Comparison of ENCODE assay signal across 19 cellular contexts in genomic region chr4:72531768-72532290, GRCh38. TPM values are rescaled to one million over a fixed set of nuclear protein-coding genes. Genes with fewer than 3 reads are reported as not detected.
DNase-seq lines count a peak whose midpoint lies in the region; ATAC-seq, FAIRE-seq and TF ChIP-seq lines count a peak whose summit lies in the region.
"Had no signal": no experiment of that assay in that cellular context is flagged by ENCODE, and none has a peak within 500 bp of the region (broad histone marks: within the 10 kb centered on the region; RNA-seq: fewer than 3 reads in every experiment).

No MANE protein-coding gene starts in this region.

- no peak overlapping the region for H3K4me3 ChIP-seq in bronchial epithelial cell (ENCODE audit: low read depth, low read length)
- H3K4me3 ChIP-seq: A549; BLaER1 treated with 17β-estradiol and CSF1 and Interleukin-3, amounts not matched to agents 10 nM and 100 nM; GM12878; GM23248 had no signal

- no peaks in the 10 kb centered on the region for H3K4me1 Mint-ChIP-seq in activated CD4-positive, alpha-beta T cell treated with anti-CD3 and anti-CD28 coated beads for 36 hours
- H3K4me1 Mint-ChIP-seq: CD8-positive, alpha-beta memory T cell had no signal

- TF ChIP-seq CTCF in bronchial epithelial cell (IDR thresholded peaks at IDR 0.05; ENCODE audit: insufficient read depth, low read length, severe bottlenecking), result no peak

- no peaks in the 10 kb centered on the region for H3K36me3 Mint-ChIP-seq in activated CD4-positive, alpha-beta T cell treated with anti-CD3 and anti-CD28 coated beads for 36 hours (ENCODE audit: low read depth)
- H3K36me3 Mint-ChIP-seq: CD8-positive, alpha-beta memory T cell had no signal

- peak; percentile 21 for ATAC-seq in activated CD4-positive, alpha-beta T cell treated with anti-CD3 and anti-CD28 coated beads for 36 hours
- peak; percentile 23 for ATAC-seq in stimulated activated naive CD8-positive, alpha-beta T cell treated with anti-CD3 and anti-CD28 coated beads, Interleukin-15, Interleukin-2, amounts not matched to agents 100 U/mL and 50 U/mL, for 24 hours
- ATAC-seq: A549, GM12878, HCT116 had no signal

- no peaks in the 10 kb centered on the region for H3K9me3 Mint-ChIP-seq in activated CD4-positive, alpha-beta T cell treated with anti-CD3 and anti-CD28 coated beads for 36 hours (ENCODE audit: low read depth)
- H3K9me3 Mint-ChIP-seq: CD8-positive, alpha-beta memory T cell had no signal

- no peaks in the 10 kb centered on the region for H3K27me3 ChIP-seq in bronchial epithelial cell (ENCODE audit: control insufficient read depth, insufficient read depth, low read length)
- H3K27me3 ChIP-seq: BLaER1 treated with 17β-estradiol and CSF1 and Interleukin-3, amounts not matched to agents 10 nM and 100 nM had no signal

- peak; percentile 13 for FAIRE-seq in bronchial epithelial cell (lab: Jason Lieb, UNC)
- FAIRE-seq: A549, G401.6, GM12878 had no signal

- no peaks in the 10 kb centered on the region for H3K36me3 ChIP-seq in bronchial epithelial cell (ENCODE audit: control insufficient read depth, insufficient read depth, low read length)
- H3K36me3 ChIP-seq: BLaER1 treated with 17β-estradiol and CSF1 and Interleukin-3, amounts not matched to agents 10 nM and 100 nM had no signal

- DNase-seq in activated CD4-positive, alpha-beta T cell treated with anti-CD3 and anti-CD28 coated beads for 36 hours, result no peak
- no peak for DNase-seq in activated CD4-positive, alpha-beta T cell treated with anti-CD3 and anti-CD28 coated beads, Interleukin-2, amount 50 U/mL, for 48 hours
- peak; percentile 63 for DNase-seq in OCI-M1 (lab: John Stamatoyannopoulos, UW)
- DNase-seq in bronchial epithelial cell (ENCODE audit: low read depth), result no peak
- DNase-seq in stimulated activated naive CD8-positive, alpha-beta T cell treated with anti-CD3 and anti-CD28 coated beads, Interleukin-15, Interleukin-2, amounts not matched to agents 100 U/mL and 50 U/mL, for 24 hours, result no peak
- DNase-seq in head of caudate nucleus, result no peak
- no peak for DNase-seq in cardiac septum (ENCODE audit: low spot score)
- DNase-seq: CD8-positive, alpha-beta memory T cell; DMS79 treated with DMSO at 0.1 percent for 48 hours; GM23248; KG1; NCI-H1092; NCI-H510A treated with DMSO at 0.1 percent for 48 hours; SHP77 treated with DMSO at 0.1 percent for 48 hours had no signal

- no peak overlapping the region for H3K4me3 Mint-ChIP-seq in activated CD4-positive, alpha-beta T cell treated with anti-CD3 and anti-CD28 coated beads for 36 hours
- H3K4me3 Mint-ChIP-seq: CD8-positive, alpha-beta memory T cell had no signal

- CTCF ChIA-PET in activated CD4-positive, alpha-beta T cell treated with anti-CD3 and anti-CD28 coated beads for 36 hours (lab: Charles Lee), result no interaction called here

- no peak overlapping the region for H3K27ac Mint-ChIP-seq in activated CD4-positive, alpha-beta T cell treated with anti-CD3 and anti-CD28 coated beads for 36 hours
- H3K27ac Mint-ChIP-seq: CD8-positive, alpha-beta memory T cell had no signal

- intact Hi-C loops in activated CD4-positive, alpha-beta T cell treated with anti-CD3 and anti-CD28 coated beads for 36 hours (cut with DNase I, micrococcal nuclease), result no loop called here
- intact Hi-C loops in head of caudate nucleus (cut with DNase I), result no loop called here
- intact Hi-C loops in cardiac septum (cut with DNase I), result no loop called here

- POLR2A ChIA-PET in activated CD4-positive, alpha-beta T cell treated with anti-CD3 and anti-CD28 coated beads for 36 hours (lab: Charles Lee), result interaction anchor here (0.5 to 0.6 kb wide), 2 partner anchors 314 to 433 kb away, joined by 4 to 6 read pairs; no protein-coding TSS in a partner anchor

- no peaks in the 10 kb centered on the region for H3K27me3 Mint-ChIP-seq in activated CD4-positive, alpha-beta T cell treated with anti-CD3 and anti-CD28 coated beads for 36 hours
- H3K27me3 Mint-ChIP-seq: CD8-positive, alpha-beta memory T cell had no signal

RNA-seq across cellular contexts. Expression of gene ADAMTS3, which starts 37.2 kb away (rescaled TPM):
- not detected for total RNA-seq in activated CD4-positive, alpha-beta T cell treated with anti-CD3 and anti-CD28 coated beads for 36 hours
- 0.13 and 0.79 TPM in 2 replicates for total RNA-seq in bronchial epithelial cell
- 0.75 TPM for total RNA-seq in cardiac septum
- total RNA-seq: CD8-positive, alpha-beta memory T cell had no signal
